In the genomic region with DNA sequence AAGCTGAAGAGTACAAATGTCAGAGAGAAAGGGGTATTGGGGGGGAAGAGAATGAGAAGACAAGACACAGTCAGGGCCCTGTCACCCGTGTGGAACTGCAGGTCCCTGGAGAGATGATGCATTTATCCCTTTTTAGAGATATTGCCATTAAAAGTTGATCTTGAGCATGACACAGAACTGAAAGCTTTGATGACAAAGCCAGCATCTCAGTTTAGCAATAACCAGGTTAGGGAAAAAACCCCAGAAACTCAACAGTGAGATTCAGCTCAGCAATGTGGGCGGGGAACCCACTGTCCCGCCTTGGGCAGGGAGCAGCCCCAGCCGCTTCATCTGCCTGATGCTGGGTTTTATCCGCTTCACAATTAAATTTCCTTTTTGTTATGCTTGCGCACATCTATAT, we compare ENCODE assay signal across 8 cellular contexts.
DNase-seq lines count a peak whose midpoint lies in the region; ATAC-seq and TF ChIP-seq lines count a peak whose summit lies in the region.

No MANE protein-coding gene starts in this region.

- no peak for TF ChIP-seq POLR2A in ovary (IDR thresholded peaks at IDR 0.05)

- no peak for TF ChIP-seq CTCF in ovary (IDR thresholded peaks at IDR 0.05)

- in situ Hi-C loops in KBM-7 (cut with MboI; ENCODE audit: low pct_unique_long_range_greater_than_20kb, low sequenced_read_pairs) = no loop called here

- H4K20me1 ChIP-seq in BLaER1 treated with 17β-estradiol and CSF1 and Interleukin-3, amounts not matched to agents 10 nM and 100 nM = peaks cover 0 to 9% (median 0%) of the 10 kb centered on the region in 11 experiments; a peak in 1 of 22 replicates

- H3K9ac ChIP-seq in BLaER1 treated with 17β-estradiol and CSF1 and Interleukin-3, amounts not matched to agents 10 nM and 100 nM = peak overlapping the region in 2 of 11 experiments; percentile 12 to 34; a peak in 3 of 22 replicates

- no peaks in the 10 kb centered on the region for H3K36me3 ChIP-seq in BLaER1 treated with 17β-estradiol and CSF1 and Interleukin-3, amounts not matched to agents 10 nM and 100 nM
- no peaks in the 10 kb centered on the region for H3K36me3 ChIP-seq in ovary

- peak; percentile 34 for DNase-seq in germinal center (ENCODE audit: low spot score)
- no peak for DNase-seq in midbrain (lab: John Stamatoyannopoulos, UW)
- no peak for DNase-seq in ovary
- DNase-seq in KBM-7 = no peak
- no peak for DNase-seq in putamen (ENCODE audit: low spot score)

- peak; percentile 79 for ATAC-seq in GM19438 (IDR thresholded peaks at IDR 0.05; ENCODE audit: low read depth, unreplicated experiment)
- ATAC-seq in HG03280 (IDR thresholded peaks at IDR 0.05; ENCODE audit: unreplicated experiment) = peak; percentile 74

- peaks cover 41 to 76% (median 62%) of the 10 kb centered on the region in 10 experiments for H3K4me1 ChIP-seq in BLaER1 treated with 17β-estradiol and CSF1 and Interleukin-3, amounts not matched to agents 10 nM and 100 nM
- H3K4me1 ChIP-seq in ovary (ENCODE audit: insufficient read depth) = peaks cover 9% of the 10 kb centered on the region

- H3K27me3 ChIP-seq in BLaER1 treated with 17β-estradiol and CSF1 and Interleukin-3, amounts not matched to agents 10 nM and 100 nM = no peaks in the 10 kb centered on the region
- H3K27me3 ChIP-seq in ovary = no peaks in the 10 kb centered on the region

- H3K9me3 ChIP-seq in BLaER1 treated with 17β-estradiol and CSF1 and Interleukin-3, amounts not matched to agents 10 nM and 100 nM (replicated peaks in 1 of 11) = no peaks in the 10 kb centered on the region
- H3K9me3 ChIP-seq in ovary = no peaks in the 10 kb centered on the region

- no peak overlapping the region for H3K4me3 ChIP-seq in BLaER1 treated with 17β-estradiol and CSF1 and Interleukin-3, amounts not matched to agents 10 nM and 100 nM
- no peak overlapping the region for H3K4me3 ChIP-seq in ovary

- WGBS in ovary, 3 donors = 94 to 95% (median 94%) methylated on average over 6 of the region's 6 CpGs

- no peak for TF ChIP-seq EP300 in ovary (IDR thresholded peaks at IDR 0.05)

- H3K4me2 ChIP-seq in BLaER1 treated with 17β-estradiol and CSF1 and Interleukin-3, amounts not matched to agents 10 nM and 100 nM = peak overlapping the region; percentile 63 to 83 (median 71)

- peak overlapping the region; percentile 23 to 71 (median 51); a peak in 16 of 22 replicates for H3K27ac ChIP-seq in BLaER1 treated with 17β-estradiol and CSF1 and Interleukin-3, amounts not matched to agents 10 nM and 100 nM
- H3K27ac ChIP-seq in ovary = no peak overlapping the region

- intact Hi-C loops in ovary (cut with DNase I) = no loop called here

Comparison
In these comparisons a context has a peak if more than half of its experiments do, and no peak if none do; other contexts are left out.
1. H3K27ac ChIP-seq: peak in BLaER1 treated with 17β-estradiol and CSF1 and Interleukin-3, amounts not matched to agents 10 nM and 100 nM (11 of 11); none in ovary (0 of 2).